In the genomic region with DNA sequence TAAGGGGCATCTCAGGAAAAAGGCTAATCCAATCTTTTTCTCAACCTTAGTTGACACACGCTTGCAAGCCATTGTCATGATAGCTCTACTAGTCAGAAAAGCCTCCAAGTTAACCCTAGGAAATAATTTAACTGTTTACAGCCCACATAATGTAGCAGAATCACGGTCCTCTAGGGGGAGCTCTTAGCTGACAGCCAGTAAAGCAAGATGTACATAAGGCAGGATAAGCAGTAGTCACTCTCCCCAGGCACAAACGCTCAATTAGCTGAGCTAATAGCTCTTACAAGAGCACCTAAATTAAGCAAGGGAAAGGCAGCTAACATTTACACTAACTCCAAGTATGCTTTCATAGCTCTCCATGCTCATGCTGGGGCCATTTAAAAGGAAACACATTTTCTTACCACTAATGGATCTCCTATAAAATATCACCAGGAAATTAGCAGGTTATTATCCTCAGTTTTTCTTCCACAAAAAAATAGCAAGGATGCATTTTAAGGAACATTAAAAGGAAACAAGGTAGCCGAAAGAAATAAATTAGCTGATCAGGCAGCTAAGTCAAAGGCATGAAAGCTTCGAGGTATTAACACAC, we compare ENCODE assay signal across 10 cellular contexts. TPM values are rescaled to one million over a fixed set of nuclear protein-coding genes. Genes with fewer than 3 reads are reported as not detected.
DNase-seq lines count a peak whose midpoint lies in the region; ATAC-seq and TF ChIP-seq lines count a peak whose summit lies in the region.
"Had no signal": no experiment of that assay in that cellular context is flagged by ENCODE, and none has a peak within 500 bp of the region (broad histone marks: within the 10 kb centered on the region; RNA-seq: fewer than 3 reads in every experiment).

No MANE protein-coding gene starts in this region.

- H3K4me3 Mint-ChIP-seq in CD14-positive monocyte: no peak overlapping the region
- H3K4me3 Mint-ChIP-seq: central memory CD8-positive, alpha-beta T cell had no signal

- intact Hi-C loops in CD14-positive monocyte (cut with micrococcal nuclease): loop anchor here (5.0 to 10.0 kb wide), 2 partner anchors 46 to 284 kb away; no protein-coding TSS in a partner anchor

- no peak for ATAC-seq in HG03432 (IDR thresholded peaks at IDR 0.05; ENCODE audit: unreplicated experiment)
- ATAC-seq in GM19351 (IDR thresholded peaks at IDR 0.05; ENCODE audit: unreplicated experiment): no peak

- TF ChIP-seq CTCF in CD14-positive monocyte (IDR thresholded peaks at IDR 0.05) (peak; percentile 33), GM12864 (IDR thresholded peaks at IDR 0.05; ENCODE audit: low read depth, low read length, missing control alignments) (peak; percentile 58), fibroblast of mammary gland (conservative IDR thresholded peaks at IDR 0.05; ENCODE audit: control insufficient read depth, insufficient read depth, low read depth, low read length) (peak; percentile 39)

- no peak for DNase-seq in CD14-positive monocyte (ENCODE audit: low spot score)
- DNase-seq in GM12864 (ENCODE audit: low read depth): no peak
- DNase-seq in OCI-M1 (lab: John Stamatoyannopoulos, UW): peak; percentile 65
- peak; percentile 15 for DNase-seq in fibroblast of mammary gland (ENCODE audit: low read depth)
- DNase-seq in ecto neural progenitor cell (ENCODE audit: low spot score): no peak
- no peak for DNase-seq in activated gamma-delta T cell (lab: John Stamatoyannopoulos, UW)
- DNase-seq: left ventricle myocardium inferior had no signal

- H3K4me3 ChIP-seq in GM12864 (ENCODE audit: low read depth, low read length) (no peak overlapping the region), fibroblast of mammary gland (ENCODE audit: control insufficient read depth, low read depth, low read length) (no peak overlapping the region)
- H3K4me3 ChIP-seq: left ventricle myocardium inferior had no signal

- peaks cover 0 to 2% (median 0%) of the 10 kb centered on the region in 3 donors for H3K27me3 Mint-ChIP-seq in CD14-positive monocyte (ENCODE audit: low read depth in 3 of 3)
- H3K27me3 Mint-ChIP-seq: central memory CD8-positive, alpha-beta T cell had no signal

- no peaks in the 10 kb centered on the region for H3K36me3 Mint-ChIP-seq in CD14-positive monocyte

- peaks cover 3% of the 10 kb centered on the region for H3K4me1 Mint-ChIP-seq in CD14-positive monocyte
- H3K4me1 Mint-ChIP-seq: central memory CD8-positive, alpha-beta T cell had no signal

- peaks cover 0 to 1% (median 0%) of the 10 kb centered on the region in 7 donors for H3K9me3 Mint-ChIP-seq in CD14-positive monocyte
- H3K9me3 Mint-ChIP-seq: central memory CD8-positive, alpha-beta T cell had no signal

- no peak overlapping the region for H3K27ac Mint-ChIP-seq in CD14-positive monocyte

RNA-seq across cellular contexts. Expression of a gene that starts 33.7 kb away (rescaled TPM):
- polyA plus RNA-seq in CD14-positive monocyte: 1 to 10 TPM; 5.3 to 6.3 TPM

RNA-seq across cellular contexts. Expression of a gene that starts 45.0 kb away (rescaled TPM):
- polyA plus RNA-seq in CD14-positive monocyte: 1 to 10 TPM; 1.4 to 4.9 TPM

RNA-seq across cellular contexts. Expression of a gene that starts 55.7 kb away (rescaled TPM):
- 1 to 10 TPM; 4.0 to 6.6 TPM for polyA plus RNA-seq in CD14-positive monocyte

Comparison
In these comparisons a context has a peak if more than half of its experiments do, and no peak if none do; other contexts are left out.
1. DNase-seq: peak in OCI-M1 (single experiment) and fibroblast of mammary gland (single experiment); none in CD14-positive monocyte (single experiment), GM12864 (single experiment), ecto neural progenitor cell (single experiment) and activated gamma-delta T cell (single experiment).
2. Peak in every context shown above with its lines, with median percentiles within 50 percentile points of each other: CTCF ChIP-seq.